Comparison of ENCODE assay signal across 10 cellular contexts in the genomic region with DNA sequence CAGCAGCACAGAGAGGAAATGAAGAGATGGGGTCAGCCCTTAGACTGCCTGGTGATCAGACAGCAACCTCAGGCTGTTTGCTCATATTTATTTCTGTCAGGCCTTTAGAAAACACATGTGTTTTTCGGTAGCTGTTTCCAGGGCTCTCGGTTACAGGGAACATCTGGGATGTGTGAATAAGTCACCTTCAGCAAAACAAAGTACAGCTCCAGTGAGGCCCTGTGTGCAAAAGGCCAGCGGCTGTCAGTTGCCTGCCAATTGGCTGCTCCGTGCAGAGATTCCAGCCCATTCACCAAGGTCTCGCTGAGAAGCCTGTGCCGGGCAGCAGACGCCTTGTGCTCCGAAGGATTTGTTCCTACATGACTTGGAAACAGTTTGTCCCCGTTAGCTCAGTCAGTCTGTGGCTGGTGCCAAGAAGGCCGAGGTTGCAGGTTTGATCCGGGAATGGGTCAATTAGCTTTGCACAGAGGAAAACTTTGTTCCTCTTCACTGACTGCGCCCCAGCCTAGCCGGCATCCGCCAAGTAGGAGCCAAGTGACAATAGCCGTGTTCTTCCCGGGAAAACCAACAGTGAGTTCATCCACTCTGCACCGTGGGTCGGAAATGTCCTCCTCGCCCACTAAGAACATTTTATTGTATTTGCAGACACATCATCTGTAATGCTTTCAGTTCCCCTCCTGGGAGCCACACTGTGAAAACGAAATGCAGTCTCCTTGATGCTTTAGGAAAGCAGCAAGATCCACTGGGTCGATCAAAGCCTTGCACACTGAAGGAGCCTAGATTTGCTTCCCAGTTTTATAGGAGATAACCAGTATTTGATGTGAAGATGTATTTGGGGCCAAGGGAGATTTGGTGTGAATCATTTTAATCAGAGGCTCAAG.
DNase-seq lines count a peak whose midpoint lies in the region; ATAC-seq and TF ChIP-seq lines count a peak whose summit lies in the region.
"Had no signal": no experiment of that assay in that cellular context is flagged by ENCODE, and none has a peak within 500 bp of the region (broad histone marks: within the 10 kb centered on the region; RNA-seq: fewer than 3 reads in every experiment).

No MANE protein-coding gene starts in this region.

- H3K36me3 ChIP-seq in upper lobe of right lung, result no peaks in the 10 kb centered on the region
- no peaks in the 10 kb centered on the region for H3K36me3 ChIP-seq in Karpas-422 (ENCODE audit: insufficient read depth, low read length)
- H3K36me3 ChIP-seq: pancreas had no signal

- H2AFZ ChIP-seq in Karpas-422 (ENCODE audit: low read length), result no peak overlapping the region

- ATAC-seq in foreskin keratinocyte (peak; percentile 32), upper lobe of right lung (peak; percentile 35), HG03571 (IDR thresholded peaks at IDR 0.05; ENCODE audit: unreplicated experiment) (no peak), GM19351 (IDR thresholded peaks at IDR 0.05; ENCODE audit: unreplicated experiment) (no peak)

- H3K4me3 ChIP-seq in upper lobe of right lung (no peak overlapping the region), Karpas-422 (ENCODE audit: low read length) (no peak overlapping the region)
- H3K4me3 ChIP-seq: pancreas had no signal

- TF ChIP-seq CTCF in foreskin keratinocyte (conservative IDR thresholded peaks at IDR 0.05) (no peak), neural crest cell (conservative IDR thresholded peaks at IDR 0.05) (no peak), upper lobe of right lung (IDR thresholded peaks at IDR 0.05) (no peak)

- peaks cover 30% of the 10 kb centered on the region for H3K4me1 Mint-ChIP-seq in neural crest cell

- H3K4me3 Mint-ChIP-seq in neural crest cell, result no peak overlapping the region
- H3K4me3 Mint-ChIP-seq: activated T-cell treated with anti-CD3 and anti-CD28 coated beads, Interleukin-2, amount 50 U/mL, for 24 hours had no signal

- no peaks in the 10 kb centered on the region for H3K9me3 ChIP-seq in upper lobe of right lung
- no peaks in the 10 kb centered on the region for H3K9me3 ChIP-seq in Karpas-422 (ENCODE audit: low read length)
- H3K9me3 ChIP-seq: pancreas had no signal

- no peaks in the 10 kb centered on the region for H3K9me2 ChIP-seq in Karpas-422 (replicated peaks; ENCODE audit: insufficient read depth, low read length)

- no peak overlapping the region for H3K27ac ChIP-seq in foreskin keratinocyte
- H3K27ac ChIP-seq in upper lobe of right lung, result no peak overlapping the region
- H3K27ac ChIP-seq in Karpas-422 (ENCODE audit: low read length), result no peak overlapping the region
- H3K27ac ChIP-seq: pancreas had no signal

- no peaks in the 10 kb centered on the region for H3K9me3 Mint-ChIP-seq in neural crest cell
- H3K9me3 Mint-ChIP-seq: activated T-cell treated with anti-CD3 and anti-CD28 coated beads, Interleukin-2, amount 50 U/mL, for 24 hours had no signal

- H3K27me3 ChIP-seq in foreskin keratinocyte, result no peaks in the 10 kb centered on the region
- H3K27me3 ChIP-seq in upper lobe of right lung, result no peaks in the 10 kb centered on the region
- H3K27me3 ChIP-seq in Karpas-422 (ENCODE audit: low read length), result no peaks in the 10 kb centered on the region
- H3K27me3 ChIP-seq: pancreas had no signal

- H3K79me2 ChIP-seq in Karpas-422 (ENCODE audit: low read length), result no peaks in the 10 kb centered on the region

- intact Hi-C loops in upper lobe of right lung (cut with DNase I), result no loop called here

- no peaks in the 10 kb centered on the region for H4K20me1 ChIP-seq in Karpas-422 (ENCODE audit: insufficient read depth, low read depth, low read length)

- no peak overlapping the region for H3K4me2 ChIP-seq in Karpas-422 (ENCODE audit: low read depth, low read length, poor library complexity, severe bottlenecking)

- H3K27me3 Mint-ChIP-seq in neural crest cell (ENCODE audit: low read depth), result no peaks in the 10 kb centered on the region

- peaks cover 14% of the 10 kb centered on the region for H3K4me1 ChIP-seq in foreskin keratinocyte
- H3K4me1 ChIP-seq in upper lobe of right lung, result peaks cover under 1% of the 10 kb centered on the region
- H3K4me1 ChIP-seq in Karpas-422 (ENCODE audit: low read length), result no peaks in the 10 kb centered on the region
- H3K4me1 ChIP-seq: pancreas had no signal

- peak overlapping the region; percentile 97 for H3K27ac Mint-ChIP-seq in neural crest cell (ENCODE audit: unreplicated experiment)
- H3K27ac Mint-ChIP-seq: activated T-cell treated with anti-CD3 and anti-CD28 coated beads, Interleukin-2, amount 50 U/mL, for 24 hours had no signal

- peak in 57 of 58 donors; percentile 4 to 92 (median 65) for DNase-seq in anterior cingulate cortex (lab: John Stamatoyannopoulos, UW)
- DNase-seq in foreskin keratinocyte, result peak; percentile 26 to 61
- DNase-seq in neural crest cell (ENCODE audit: low read depth, low spot score), result peak; percentile 26
- no peak for DNase-seq in upper lobe of right lung
- DNase-seq in activated T-cell treated with anti-CD3 and anti-CD28 coated beads for 4 hours, result no peak
- DNase-seq in Karpas-422, result no peak
- DNase-seq: activated T-cell treated with anti-CD3 and anti-CD28 coated beads, Interleukin-2, amount 50 U/mL, for 24 hours had no signal

- no peak overlapping the region for H3K9ac ChIP-seq in Karpas-422 (ENCODE audit: low read length)

- H3K36me3 Mint-ChIP-seq in neural crest cell (ENCODE audit: low read depth), result no peaks in the 10 kb centered on the region

Comparison
In these comparisons a context has a peak if more than half of its experiments do, and no peak if none do; other contexts are left out.
1. DNase-seq: peak in anterior cingulate cortex (57 of 58), foreskin keratinocyte (2 of 2) and neural crest cell (single experiment); none in upper lobe of right lung (single experiment), activated T-cell treated with anti-CD3 and anti-CD28 coated beads for 4 hours (single experiment) and Karpas-422 (single experiment).
2. ATAC-seq: peak in foreskin keratinocyte (single experiment) and upper lobe of right lung (single experiment); none in HG03571 (single experiment) and GM19351 (single experiment).